In genomic region chr9:66264791-66265190, GRCh38 we compare ENCODE assay signal across 8 cellular contexts.
A peak's percentile ranks its signal among the peaks of the same experiment; 100 is the strongest.
DNase-seq lines count a peak whose midpoint lies in the region; ATAC-seq and TF ChIP-seq lines count a peak whose summit lies in the region.
"Not testable (repeated sequence)": the region's sequence is repeated elsewhere in the genome, so short reads cannot be mapped to it uniquely, and the experiment has no call there.

No MANE protein-coding gene starts in this region.

- H3K4me1 ChIP-seq in right cardiac atrium (ENCODE audit: control insufficient read depth, insufficient read depth, low read length); stomach: not testable (repeated sequence)

- WGBS in right cardiac atrium = 82% methylated on average over 16 of the region's 25 CpGs
- 78 to 89% (median 89%) methylated on average over 12 to 21 of the region's 25 CpGs for WGBS in stomach, 5 donors

- not testable (repeated sequence) for TF ChIP-seq CTCF in LNCaP clone FGC (IDR thresholded peaks at IDR 0.05; ENCODE audit: control insufficient read depth, extremely low read depth, insufficient read depth); stomach (IDR thresholded peaks at IDR 0.05)

- H3K4me3 Mint-ChIP-seq in activated CD4-positive, alpha-beta T cell treated with anti-CD3 and anti-CD28 coated beads, Interleukin-2, amount 10 ng/mL, durations not matched to agents 24 days and 14 days = not testable (repeated sequence)

- not testable (repeated sequence) for H3K9me3 ChIP-seq in right cardiac atrium (ENCODE audit: control insufficient read depth, low read length); stomach

- DNase-seq in LNCaP clone FGC (ENCODE audit: low read depth) = not testable (repeated sequence)
- DNase-seq in activated CD4-positive, alpha-beta T cell treated with anti-CD3 and anti-CD28 coated beads, Interleukin-2, amount 10 ng/mL, durations not matched to agents 24 days and 14 days = peak; percentile 57
- DNase-seq in fibroblast of gingiva (ENCODE audit: low read depth) = peak; percentile 0
- peak in 2 of 3 donors; percentile 25 to 47 for DNase-seq in right cardiac atrium
- peak; percentile 0 for DNase-seq in left kidney (ENCODE audit: low read depth, low spot score)
- peak; percentile 75 for DNase-seq in posterior vena cava (ENCODE audit: low spot score)
- peak; percentile 19 for DNase-seq in stomach

- not testable (repeated sequence) for H3K4me1 Mint-ChIP-seq in activated CD4-positive, alpha-beta T cell treated with anti-CD3 and anti-CD28 coated beads, Interleukin-2, amount 10 ng/mL, durations not matched to agents 24 days and 14 days

- not testable (repeated sequence) for TF ChIP-seq EP300 in stomach (IDR thresholded peaks at IDR 0.05)

- TF ChIP-seq POLR2A in stomach (IDR thresholded peaks at IDR 0.05) = not testable (repeated sequence)

- not testable (repeated sequence) for H3K27ac Mint-ChIP-seq in activated CD4-positive, alpha-beta T cell treated with anti-CD3 and anti-CD28 coated beads, Interleukin-2, amount 10 ng/mL, durations not matched to agents 24 days and 14 days

- not testable (repeated sequence) for H3K36me3 Mint-ChIP-seq in activated CD4-positive, alpha-beta T cell treated with anti-CD3 and anti-CD28 coated beads, Interleukin-2, amount 10 ng/mL, durations not matched to agents 24 days and 14 days (ENCODE audit: low read depth)

- intact Hi-C loops in activated CD4-positive, alpha-beta T cell treated with anti-CD3 and anti-CD28 coated beads, Interleukin-2, amount 10 ng/mL, durations not matched to agents 24 days and 14 days (cut with micrococcal nuclease); right cardiac atrium (cut with DNase I); posterior vena cava (cut with DNase I); stomach (cut with DNase I; ENCODE audit: low total_unique reads): not testable (repeated sequence)

- ATAC-seq in right cardiac atrium = not testable (repeated sequence)

- not testable (repeated sequence) for H3K9me3 Mint-ChIP-seq in activated CD4-positive, alpha-beta T cell treated with anti-CD3 and anti-CD28 coated beads, Interleukin-2, amount 10 ng/mL, durations not matched to agents 24 days and 14 days

- H3K27ac ChIP-seq in right cardiac atrium (ENCODE audit: low read length); stomach: not testable (repeated sequence)

- H3K27me3 Mint-ChIP-seq in activated CD4-positive, alpha-beta T cell treated with anti-CD3 and anti-CD28 coated beads, Interleukin-2, amount 10 ng/mL, durations not matched to agents 24 days and 14 days = not testable (repeated sequence)

- H3K27me3 ChIP-seq in right cardiac atrium (ENCODE audit: control insufficient read depth, insufficient read depth); stomach: not testable (repeated sequence)

- H3K36me3 ChIP-seq in stomach = not testable (repeated sequence)

- H3K4me3 ChIP-seq in GM08714 (ENCODE audit: low read length) (peak overlapping the region; percentile 41; the same call in 1 of the 2 replicates), LNCaP clone FGC (ENCODE audit: low read depth, low read length) (peak overlapping the region; percentile 28)
- not testable (repeated sequence) for H3K4me3 ChIP-seq in right cardiac atrium (ENCODE audit: low read length); stomach
